In genomic region chr11:66360406-66361073, GRCh38 we compare ENCODE assay signal across 30 cellular contexts. TPM values are rescaled to one million over a fixed set of nuclear protein-coding genes. Genes with fewer than 3 reads are reported as not detected.
DNase-seq lines count a peak whose midpoint lies in the region; ATAC-seq and TF ChIP-seq lines count a peak whose summit lies in the region.
"Had no signal": no experiment of that assay in that cellular context is flagged by ENCODE, and none has a peak within 500 bp of the region (broad histone marks: within the 10 kb centered on the region; RNA-seq: fewer than 3 reads in every experiment).

No MANE protein-coding gene starts in this region.

- no peak for DNase-seq in activated naive CD4-positive, alpha-beta T cell treated with anti-CD3 and anti-CD28 coated beads, Interleukin-2, amount 10 ng/mL, durations not matched to agents 7 days and 5 days
- DNase-seq in activated naive CD4-positive, alpha-beta T cell treated with anti-CD3 and anti-CD28 coated beads for 36 hours = no peak
- DNase-seq in RWPE1 (ENCODE audit: low spot score) = no peak
- no peak for DNase-seq in neuronal stem cell (ENCODE audit: low spot score)
- no peak for DNase-seq in EL
- no peak for DNase-seq in activated effector memory CD4-positive, alpha-beta T cell treated with anti-CD3 and anti-CD28 coated beads, Interleukin-2, amount 50 U/mL, for 16 hours
- no peak for DNase-seq in head of caudate nucleus
- DNase-seq: activated CD4-positive, alpha-beta T cell treated with anti-CD3 and anti-CD28 coated beads for 1 hour; activated CD8-positive, alpha-beta T cell treated with anti-CD3 and anti-CD28 coated beads, Interleukin-2, amount 10 ng/mL, durations not matched to agents 7 days and 5 days; activated gamma-delta T cell treated with Interleukin-2 at 50 U/mL for 16 hours; AML-193; body of pancreas; CD4-positive, alpha-beta memory T cell; cerebellar nuclear complex; islet precursor cell; Kasumi-1; left ventricle myocardium superior; naive B cell; NCI-H1436 treated with DMSO at 0.1 percent for 48 hours; NCI-H446; occipital lobe; retina; stimulated activated CD4-positive, alpha-beta T cell treated with anti-CD3 and anti-CD28 coated beads, Interleukin-2, amount 100 ng/mL, for 24 hours; upper lobe of left lung had no signal

- H4K8ac ChIP-seq in neuronal stem cell (ENCODE audit: low read depth, low read length) = peak overlapping the region; percentile 54

- H2AK5ac ChIP-seq in neuronal stem cell (ENCODE audit: low read depth, low read length) = no peak overlapping the region

- peaks cover 6 to 22% of the 10 kb centered on the region in 2 donors for H3K36me3 ChIP-seq in neuronal stem cell (replicated peaks in 1 of 2; ENCODE audit: control insufficient read depth in 2 of 2, insufficient read depth in 2 of 2, low read length in 2 of 2)

- H3K27ac ChIP-seq in RWPE1 (peak overlapping the region; percentile 23; the same call in 1 of the 2 replicates), neuronal stem cell (replicated peaks; ENCODE audit: low read length) (no peak overlapping the region)
- H3K27ac ChIP-seq: body of pancreas, upper lobe of left lung had no signal

- no peak for TF ChIP-seq CTCF in RWPE1 (conservative IDR thresholded peaks at IDR 0.05; ENCODE audit: low read depth)

- no peak for ATAC-seq in GM21360 (IDR thresholded peaks at IDR 0.05; ENCODE audit: unreplicated experiment)
- ATAC-seq: activated CD8-positive, alpha-beta T cell treated with anti-CD3 and anti-CD28 coated beads, Interleukin-2, amount 10 ng/mL, durations not matched to agents 7 days and 5 days; body of pancreas; left ventricle myocardium superior had no signal

- H4K91ac ChIP-seq in neuronal stem cell (ENCODE audit: low read depth, low read length, poor library complexity) = no peak overlapping the region

- H2BK5ac ChIP-seq in neuronal stem cell (ENCODE audit: low read length) = no peak overlapping the region

- peaks cover 2 to 11% of the 10 kb centered on the region in 2 donors for H3K4me1 ChIP-seq in neuronal stem cell (ENCODE audit: control insufficient read depth in 2 of 2, insufficient read depth in 1 of 2, low read depth in 1 of 2, low read length in 2 of 2)

- peaks cover 2% of the 10 kb centered on the region for H3K36me3 Mint-ChIP-seq in activated naive CD4-positive, alpha-beta T cell treated with anti-CD3 and anti-CD28 coated beads, Interleukin-2, amount 10 ng/mL, durations not matched to agents 7 days and 5 days
- peaks cover 5% of the 10 kb centered on the region for H3K36me3 Mint-ChIP-seq in activated naive CD4-positive, alpha-beta T cell treated with anti-CD3 and anti-CD28 coated beads for 36 hours (ENCODE audit: low read depth)
- H3K36me3 Mint-ChIP-seq: CD4-positive, alpha-beta memory T cell; naive B cell had no signal

- H3K14ac ChIP-seq in neuronal stem cell (ENCODE audit: low read length) = no peak overlapping the region

- WGBS in neuronal stem cell (ENCODE audit: extremely low coverage in 2 of 2, insufficient read length in 2 of 2, insufficient replicate concordance in 1 of 2), 2 donors = no CpG with 5 or more reads among the region's 15 CpGs

- intact Hi-C loops in activated naive CD4-positive, alpha-beta T cell treated with anti-CD3 and anti-CD28 coated beads for 36 hours (cut with micrococcal nuclease) = no loop called here
- intact Hi-C loops in head of caudate nucleus (cut with DNase I) = no loop called here

- H3K9me3 Mint-ChIP-seq in activated naive CD4-positive, alpha-beta T cell treated with anti-CD3 and anti-CD28 coated beads, Interleukin-2, amount 10 ng/mL, durations not matched to agents 7 days and 5 days = no peaks in the 10 kb centered on the region
- H3K9me3 Mint-ChIP-seq in activated naive CD4-positive, alpha-beta T cell treated with anti-CD3 and anti-CD28 coated beads for 36 hours = no peaks in the 10 kb centered on the region
- H3K9me3 Mint-ChIP-seq: CD4-positive, alpha-beta memory T cell; mesothelial cell of epicardium; naive B cell had no signal

- H3K4me3 ChIP-seq in neuronal stem cell (ENCODE audit: low read length in 2 of 2) = peak overlapping the region in 1 of 2 donors; percentile 42
- H3K4me3 ChIP-seq: body of pancreas, SK-N-MC, smooth muscle cell, upper lobe of left lung had no signal

- peak overlapping the region; percentile 38 for H3K27ac Mint-ChIP-seq in activated naive CD4-positive, alpha-beta T cell treated with anti-CD3 and anti-CD28 coated beads, Interleukin-2, amount 10 ng/mL, durations not matched to agents 7 days and 5 days
- no peak overlapping the region for H3K27ac Mint-ChIP-seq in activated naive CD4-positive, alpha-beta T cell treated with anti-CD3 and anti-CD28 coated beads for 36 hours
- H3K27ac Mint-ChIP-seq: activated CD8-positive, alpha-beta T cell treated with anti-CD3 and anti-CD28 coated beads, Interleukin-2, amount 10 ng/mL, durations not matched to agents 7 days and 5 days; naive B cell had no signal

- no peak overlapping the region for H3K4me2 ChIP-seq in neuronal stem cell (ENCODE audit: insufficient read depth, low read length, poor library complexity, severe bottlenecking)
- H3K4me2 ChIP-seq: smooth muscle cell had no signal

- H3K79me1 ChIP-seq in neuronal stem cell (ENCODE audit: low read depth, low read length) = peaks cover 3% of the 10 kb centered on the region

- no peaks in the 10 kb centered on the region for H3K27me3 Mint-ChIP-seq in activated naive CD4-positive, alpha-beta T cell treated with anti-CD3 and anti-CD28 coated beads, Interleukin-2, amount 10 ng/mL, durations not matched to agents 7 days and 5 days
- H3K27me3 Mint-ChIP-seq in activated naive CD4-positive, alpha-beta T cell treated with anti-CD3 and anti-CD28 coated beads for 36 hours (ENCODE audit: low read depth) = no peaks in the 10 kb centered on the region
- H3K27me3 Mint-ChIP-seq: CD4-positive, alpha-beta memory T cell; naive B cell had no signal

- no peak overlapping the region for H3K4ac ChIP-seq in neuronal stem cell (ENCODE audit: low read length)

- H3K4me3 Mint-ChIP-seq in activated naive CD4-positive, alpha-beta T cell treated with anti-CD3 and anti-CD28 coated beads, Interleukin-2, amount 10 ng/mL, durations not matched to agents 7 days and 5 days = no peak overlapping the region
- no peak overlapping the region for H3K4me3 Mint-ChIP-seq in activated naive CD4-positive, alpha-beta T cell treated with anti-CD3 and anti-CD28 coated beads for 36 hours
- H3K4me3 Mint-ChIP-seq: activated CD8-positive, alpha-beta T cell treated with anti-CD3 and anti-CD28 coated beads, Interleukin-2, amount 10 ng/mL, durations not matched to agents 7 days and 5 days; CD4-positive, alpha-beta memory T cell; mesothelial cell of epicardium; naive B cell had no signal

- no peak overlapping the region for H2BK12ac ChIP-seq in neuronal stem cell (ENCODE audit: low read length)

- CTCF ChIA-PET in activated naive CD4-positive, alpha-beta T cell treated with anti-CD3 and anti-CD28 coated beads, Interleukin-2, amount 10 ng/mL, durations not matched to agents 7 days and 5 days (lab: Charles Lee) = interaction anchor here (4.9 kb wide), 1 partner anchor 26 kb away, joined by 22 read pairs; no protein-coding TSS in a partner anchor
- CTCF ChIA-PET in activated naive CD4-positive, alpha-beta T cell treated with anti-CD3 and anti-CD28 coated beads for 36 hours (lab: Charles Lee) = interaction anchor here (1.0 to 1.5 kb wide), 3 partner anchors 26 to 49 kb away, joined by 3 to 6 read pairs (median 4); no protein-coding TSS in a partner anchor
- CTCF ChIA-PET in RWPE1 (lab: Yijun Ruan, JAX) = interaction anchor here (0.7 kb wide), 1 partner anchor 24 kb away, joined by 3 read pairs; the partner anchor contains the start of gene RIN1

- no peak overlapping the region for H2BK15ac ChIP-seq in neuronal stem cell (ENCODE audit: low read length)

- H3K9ac ChIP-seq in neuronal stem cell (ENCODE audit: low read depth, low read length, poor library complexity) = peak overlapping the region; percentile 54

- H2AFZ ChIP-seq in neuronal stem cell (ENCODE audit: low read length) = no peak overlapping the region

- POLR2A ChIA-PET in RWPE1 (lab: Yijun Ruan, JAX; ENCODE audit: low non-redundant PET) = interaction anchor here (0.7 kb wide), 1 partner anchor 1204 kb away, joined by 3 read pairs; no protein-coding TSS in a partner anchor

- H3K9me3 ChIP-seq in neuronal stem cell (replicated peaks in 1 of 2; ENCODE audit: control insufficient read depth in 2 of 2, insufficient read depth in 1 of 2, low read depth in 1 of 2, low read length in 2 of 2) = no peaks in the 10 kb centered on the region
- H3K9me3 ChIP-seq: body of pancreas, upper lobe of left lung had no signal

- no peaks in the 10 kb centered on the region for H3K27me3 ChIP-seq in neuronal stem cell (ENCODE audit: control insufficient read depth in 3 of 3, insufficient read depth in 3 of 3, low read depth in 1 of 3, low read length in 3 of 3)
- H3K27me3 ChIP-seq: body of pancreas, upper lobe of left lung had no signal

- H3K23ac ChIP-seq in neuronal stem cell (ENCODE audit: low read depth, low read length, poor library complexity) = peak overlapping the region; percentile 94

- H2BK120ac ChIP-seq in neuronal stem cell (ENCODE audit: low read depth, low read length) = no peak overlapping the region

- H3K4me1 Mint-ChIP-seq in activated naive CD4-positive, alpha-beta T cell treated with anti-CD3 and anti-CD28 coated beads, Interleukin-2, amount 10 ng/mL, durations not matched to agents 7 days and 5 days = no peaks in the 10 kb centered on the region
- no peaks in the 10 kb centered on the region for H3K4me1 Mint-ChIP-seq in activated naive CD4-positive, alpha-beta T cell treated with anti-CD3 and anti-CD28 coated beads for 36 hours (ENCODE audit: low read depth)
- H3K4me1 Mint-ChIP-seq: mesothelial cell of epicardium, naive B cell had no signal

- no peak overlapping the region for H3K18ac ChIP-seq in neuronal stem cell (ENCODE audit: low read length)

RNA-seq across cellular contexts. Expression of gene SLC29A2, which starts 11.0 kb away (rescaled TPM):
- total RNA-seq in activated naive CD4-positive, alpha-beta T cell treated with anti-CD3 and anti-CD28 coated beads for 36 hours = 1 to 10 TPM; 6.6 to 7.4 TPM
- polyA plus RNA-seq in neuronal stem cell (2013, experiment 1 of 2) = 36.9 TPM
- 36.4 TPM for polyA plus RNA-seq in neuronal stem cell (2013, experiment 2 of 2)
- total RNA-seq: A172 had no signal

RNA-seq across cellular contexts. Expression of gene B4GAT1, which starts 13.1 kb away (rescaled TPM):
- 1 to 10 TPM; 5.4 to 5.8 TPM for total RNA-seq in activated naive CD4-positive, alpha-beta T cell treated with anti-CD3 and anti-CD28 coated beads for 36 hours
- polyA plus RNA-seq in neuronal stem cell (2013, experiment 1 of 2) = 31.8 TPM
- polyA plus RNA-seq in neuronal stem cell (2013, experiment 2 of 2) = 30.8 TPM

RNA-seq across cellular contexts. Expression of gene BRMS1, which starts 15.6 kb away (rescaled TPM):
- 10 to 100 TPM; 24.0 to 25.3 TPM for total RNA-seq in activated naive CD4-positive, alpha-beta T cell treated with anti-CD3 and anti-CD28 coated beads for 36 hours
- 23.5 TPM for polyA plus RNA-seq in neuronal stem cell (2013, experiment 1 of 2)
- polyA plus RNA-seq in neuronal stem cell (2013, experiment 2 of 2) = 21.8 TPM

RNA-seq across cellular contexts. Expression of gene RIN1, which starts 24.3 kb away (rescaled TPM):
- total RNA-seq in activated naive CD4-positive, alpha-beta T cell treated with anti-CD3 and anti-CD28 coated beads for 36 hours = 1 to 10 TPM; 2.0 to 2.6 TPM
- polyA plus RNA-seq in neuronal stem cell (2013, experiment 1 of 2) = 2.4 TPM
- 2.1 TPM for polyA plus RNA-seq in neuronal stem cell (2013, experiment 2 of 2)

RNA-seq across cellular contexts. Expression of gene CD248, which starts 43.7 kb away (rescaled TPM):
- under 1 TPM; 0.15 to 0.26 TPM for total RNA-seq in activated naive CD4-positive, alpha-beta T cell treated with anti-CD3 and anti-CD28 coated beads for 36 hours
- polyA plus RNA-seq in neuronal stem cell (2013, experiment 1 of 2) = 3.3 TPM
- 3.2 TPM for polyA plus RNA-seq in neuronal stem cell (2013, experiment 2 of 2)
- total RNA-seq: A172, RPMI7951 had no signal
